In the genomic region with DNA sequence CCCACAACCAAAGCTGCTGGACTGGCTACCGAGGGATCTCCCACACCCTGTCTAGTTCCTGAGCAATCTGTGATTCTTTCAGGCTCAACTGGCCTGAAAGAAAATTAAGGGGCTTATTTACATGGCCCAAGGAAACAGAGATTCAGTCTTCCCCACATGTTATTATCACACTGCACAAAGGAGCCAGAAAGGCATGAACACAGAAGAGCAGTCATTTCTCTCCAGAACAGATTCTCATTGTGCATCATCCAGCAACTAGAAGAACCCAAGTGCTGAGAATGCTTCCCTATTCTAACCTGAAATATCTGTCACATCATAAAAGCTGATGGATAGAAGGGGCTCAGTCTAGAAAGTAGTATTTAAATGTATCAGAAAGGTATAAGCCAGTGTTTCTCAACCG, we compare ENCODE assay signal across 23 cellular contexts.
"Had no signal": no experiment of that assay in that cellular context is flagged by ENCODE, and none has a peak within 500 bp of the region (broad histone marks: within the 10 kb centered on the region; RNA-seq: fewer than 3 reads in every experiment).

No MANE protein-coding gene starts in this region.

- H3K27me3 ChIP-seq: esophagus squamous epithelium, gastroesophageal sphincter had no signal

- H3K36me3 ChIP-seq: esophagus squamous epithelium, gastroesophageal sphincter had no signal

- H3K4me3 ChIP-seq: esophagus squamous epithelium, gastroesophageal sphincter had no signal

- H3K27ac Mint-ChIP-seq: activated CD4-positive, alpha-beta T cell treated with anti-CD3 and anti-CD28 coated beads for 36 hours; activated CD4-positive, alpha-beta T cell treated with anti-CD3 and anti-CD28 coated beads, Interleukin-2, amount 10 ng/mL, durations not matched to agents 24 days and 14 days; activated CD8-positive, alpha-beta T cell treated with anti-CD3 and anti-CD28 coated beads for 36 hours; activated naive CD8-positive, alpha-beta T cell; activated T-helper 17 cell treated with anti-CD3 and anti-CD28 coated beads, Interleukin-2, amount 50 U/mL, for 72 hours had no signal

- H3K36me3 Mint-ChIP-seq: activated naive CD8-positive, alpha-beta T cell had no signal

- H3K4me1 Mint-ChIP-seq: activated CD4-positive, alpha-beta T cell treated with anti-CD3 and anti-CD28 coated beads for 36 hours; activated CD4-positive, alpha-beta T cell treated with anti-CD3 and anti-CD28 coated beads, Interleukin-2, amount 10 ng/mL, durations not matched to agents 24 days and 14 days; activated T-helper 17 cell treated with anti-CD3 and anti-CD28 coated beads, Interleukin-2, amount 50 U/mL, for 72 hours had no signal

- DNase-seq: activated CD4-positive, alpha-beta T cell treated with anti-CD3 and anti-CD28 coated beads for 36 hours; activated CD4-positive, alpha-beta T cell treated with anti-CD3 and anti-CD28 coated beads, Interleukin-2, amount 10 ng/mL, durations not matched to agents 24 days and 14 days; activated CD4-positive, alpha-beta T cell treated with anti-CD3 and anti-CD28 coated beads, Interleukin-2, amount 50 U/mL, for 4 hours; activated CD4-positive, CD25-positive, alpha-beta regulatory T cell; activated CD4-positive, CD25-positive, alpha-beta regulatory T cell treated with anti-CD3 and anti-CD28 coated beads, Interleukin-2, amount 50 U/mL, for 72 hours; activated CD8-positive, alpha-beta memory T cell treated with anti-CD3 and anti-CD28 coated beads for 24 hours; activated CD8-positive, alpha-beta T cell treated with anti-CD3 and anti-CD28 coated beads for 36 hours; activated effector memory CD4-positive, alpha-beta T cell treated with Interleukin-2 at 50 U/mL for 16 hours; activated gamma-delta T cell treated with Interleukin-2 at 50 U/mL for 16 hours; activated naive CD4-positive, alpha-beta T cell treated with anti-CD3 and anti-CD28 coated beads, Interleukin-2, amount 50 U/mL, for 16 hours; activated naive CD4-positive, alpha-beta T cell treated with Interleukin-2 at 50 U/mL for 16 hours; activated T-cell treated with anti-CD3 and anti-CD28 coated beads, Interleukin-2, amount 50 U/mL, for 4 hours; amniotic stem cell; cortex of kidney; dermis blood vessel endothelial cell; effector CD8-positive, alpha-beta T cell; esophagus squamous epithelium; foreskin melanocyte; T-helper 2 cell had no signal

- H3K9me3 ChIP-seq: esophagus squamous epithelium, gastroesophageal sphincter had no signal

- H3K27me3 Mint-ChIP-seq: activated naive CD8-positive, alpha-beta T cell had no signal

- H3K9me3 Mint-ChIP-seq: activated CD4-positive, alpha-beta T cell treated with anti-CD3 and anti-CD28 coated beads, Interleukin-2, amount 10 ng/mL, durations not matched to agents 24 days and 14 days; activated CD8-positive, alpha-beta T cell treated with anti-CD3 and anti-CD28 coated beads for 36 hours; activated T-cell treated with anti-CD3 and anti-CD28 coated beads, Interleukin-2, amount 50 U/mL, for 4 hours; activated T-helper 17 cell treated with anti-CD3 and anti-CD28 coated beads, Interleukin-2, amount 50 U/mL, for 72 hours had no signal

- H3K4me1 ChIP-seq: esophagus squamous epithelium, gastroesophageal sphincter had no signal

- H3K27ac ChIP-seq: epithelial cell of prostate, esophagus squamous epithelium, gastroesophageal sphincter had no signal

- ATAC-seq: activated CD4-positive, alpha-beta T cell treated with anti-CD3 and anti-CD28 coated beads for 36 hours; activated CD8-positive, alpha-beta T cell treated with anti-CD3 and anti-CD28 coated beads for 36 hours; activated T-cell treated with anti-CD3 and anti-CD28 coated beads, Interleukin-2, amount 50 U/mL, for 4 hours; activated T-helper 17 cell treated with anti-CD3 and anti-CD28 coated beads, Interleukin-2, amount 50 U/mL, for 72 hours; gastroesophageal sphincter had no signal

- H3K4me3 Mint-ChIP-seq: activated CD4-positive, alpha-beta T cell treated with anti-CD3 and anti-CD28 coated beads for 36 hours; activated CD4-positive, alpha-beta T cell treated with anti-CD3 and anti-CD28 coated beads, Interleukin-2, amount 10 ng/mL, durations not matched to agents 24 days and 14 days; activated CD8-positive, alpha-beta T cell treated with anti-CD3 and anti-CD28 coated beads for 36 hours; activated naive CD8-positive, alpha-beta T cell; activated T-cell treated with anti-CD3 and anti-CD28 coated beads, Interleukin-2, amount 50 U/mL, for 4 hours; activated T-helper 17 cell treated with anti-CD3 and anti-CD28 coated beads, Interleukin-2, amount 50 U/mL, for 72 hours had no signal
